Comparison of ENCODE assay signal across 19 cellular contexts in the genomic region with DNA sequence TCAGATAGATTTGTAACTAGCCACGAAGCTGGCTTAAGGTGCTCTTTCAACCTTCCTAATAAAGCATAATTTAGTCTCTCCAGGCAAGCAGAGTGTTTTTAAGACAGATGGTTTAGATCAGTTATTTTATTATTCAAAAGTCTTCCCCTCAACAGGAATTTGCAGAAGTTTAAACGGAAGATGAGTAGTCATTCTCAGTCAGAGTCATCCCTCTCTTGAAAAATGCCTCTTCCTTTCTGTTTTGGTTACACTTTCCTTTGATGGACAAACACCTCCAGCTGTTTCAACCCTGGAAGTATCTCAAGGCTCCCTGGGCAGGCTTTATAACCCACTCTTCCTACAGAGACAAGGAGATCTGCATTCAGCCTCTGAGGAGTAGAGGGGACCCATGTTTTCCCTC.
DNase-seq lines count a peak whose midpoint lies in the region; ATAC-seq lines count a peak whose summit lies in the region.
"Had no signal": no experiment of that assay in that cellular context is flagged by ENCODE, and none has a peak within 500 bp of the region (broad histone marks: within the 10 kb centered on the region; RNA-seq: fewer than 3 reads in every experiment).

No MANE protein-coding gene starts in this region.

- POLR2A ChIA-PET in naive thymus-derived CD4-positive, alpha-beta T cell (lab: Charles Lee) = no interaction called here

- intact Hi-C loops in naive thymus-derived CD4-positive, alpha-beta T cell (cut with micrococcal nuclease) = no loop called here

- no peak overlapping the region for H3K4me3 Mint-ChIP-seq in naive thymus-derived CD4-positive, alpha-beta T cell
- H3K4me3 Mint-ChIP-seq: CD4-positive, alpha-beta memory T cell; GM23338; mesothelial cell of epicardium; type B pancreatic cell had no signal

- no peaks in the 10 kb centered on the region for H3K36me3 ChIP-seq in BLaER1
- H3K36me3 ChIP-seq in naive thymus-derived CD4-positive, alpha-beta T cell (ENCODE audit: control insufficient read depth in 2 of 3, insufficient read depth in 3 of 3, low read length in 3 of 3) = no peaks in the 10 kb centered on the region

- peaks cover 12 to 22% (median 17%) of the 10 kb centered on the region in 5 donors for H3K27me3 Mint-ChIP-seq in naive thymus-derived CD4-positive, alpha-beta T cell
- H3K27me3 Mint-ChIP-seq: type B pancreatic cell had no signal

- H3K27ac Mint-ChIP-seq in naive thymus-derived CD4-positive, alpha-beta T cell = no peak overlapping the region
- H3K27ac Mint-ChIP-seq: CD4-positive, alpha-beta memory T cell; GM23338; mesothelial cell of epicardium; type B pancreatic cell had no signal

- CTCF ChIA-PET in naive thymus-derived CD4-positive, alpha-beta T cell (lab: Charles Lee) = no interaction called here

- no peak overlapping the region for H3K9ac ChIP-seq in BLaER1

- peaks cover 35% of the 10 kb centered on the region for H3K4me1 ChIP-seq in BLaER1
- no peaks in the 10 kb centered on the region for H3K4me1 ChIP-seq in naive thymus-derived CD4-positive, alpha-beta T cell (ENCODE audit: control insufficient read depth in 2 of 2, insufficient read depth in 2 of 2, low read length in 2 of 2)

- peak overlapping the region; percentile 62 for H3K4me2 ChIP-seq in BLaER1
- H3K4me2 ChIP-seq: GM23338 had no signal

- H4K20me1 ChIP-seq in BLaER1 = no peaks in the 10 kb centered on the region

- no peaks in the 10 kb centered on the region for H3K27me3 ChIP-seq in BLaER1
- H3K27me3 ChIP-seq in naive thymus-derived CD4-positive, alpha-beta T cell (ENCODE audit: control insufficient read depth in 2 of 2, insufficient read depth in 2 of 2, low read length in 2 of 2) = no peaks in the 10 kb centered on the region

- peaks cover 0 to 2% (median 0%) of the 10 kb centered on the region in 7 donors for H3K4me1 Mint-ChIP-seq in naive thymus-derived CD4-positive, alpha-beta T cell
- H3K4me1 Mint-ChIP-seq: CD4-positive, alpha-beta memory T cell had no signal

- no peak overlapping the region for H3K4me3 ChIP-seq in BLaER1
- H3K4me3 ChIP-seq in naive thymus-derived CD4-positive, alpha-beta T cell (ENCODE audit: low read length) = no peak overlapping the region
- H3K4me3 ChIP-seq: GM23338 had no signal

- H3K9me3 ChIP-seq in BLaER1 = peaks cover 13% of the 10 kb centered on the region
- no peaks in the 10 kb centered on the region for H3K9me3 ChIP-seq in naive thymus-derived CD4-positive, alpha-beta T cell (ENCODE audit: control insufficient read depth in 2 of 3, low read length in 3 of 3)

- H3K9me3 Mint-ChIP-seq in naive thymus-derived CD4-positive, alpha-beta T cell = peaks cover 0 to 2% (median 0%) of the 10 kb centered on the region in 11 donors
- H3K9me3 Mint-ChIP-seq: GM23338 had no signal

- peak; percentile 20 for ATAC-seq in naive thymus-derived CD4-positive, alpha-beta T cell
- ATAC-seq: GM23338 had no signal

- peak; percentile 74 for DNase-seq in HCEC 1CT
- peak; percentile 41 for DNase-seq in brain pericyte (ENCODE audit: low read depth, low spot score)
- no peak for DNase-seq in naive thymus-derived CD4-positive, alpha-beta T cell
- no peak for DNase-seq in NCI-H510A (lab: John Stamatoyannopoulos, UW)
- no peak for DNase-seq in NCI-H2227 (lab: John Stamatoyannopoulos, UW; ENCODE audit: unreplicated experiment)
- DNase-seq in DMS79 (lab: John Stamatoyannopoulos, UW) = no peak
- no peak for DNase-seq in hypothalamus (lab: John Stamatoyannopoulos, UW)
- DNase-seq: activated CD4-positive, alpha-beta T cell treated with anti-CD3 and anti-CD28 coated beads, Interleukin-2, amount 50 U/mL, for 4 hours; aorta; CD4-positive, alpha-beta memory T cell; foreskin melanocyte; NCI-H1417; NCI-H524; stimulated activated CD4-positive, alpha-beta T cell treated with anti-CD3 and anti-CD28 coated beads, Interleukin-1b, Interleukin-23, amount 100 ng/mL, for 48 hours; stimulated activated CD8-positive, alpha-beta memory T cell treated with anti-CD3 and anti-CD28 coated beads, Interleukin-4, amount 100 ng/mL, for 48 hours had no signal

- H3K27ac ChIP-seq in BLaER1 = no peak overlapping the region
- no peak overlapping the region for H3K27ac ChIP-seq in naive thymus-derived CD4-positive, alpha-beta T cell (ENCODE audit: low read depth, low read length)

- H3K36me3 Mint-ChIP-seq in naive thymus-derived CD4-positive, alpha-beta T cell = peaks cover 0 to 3% (median 0%) of the 10 kb centered on the region in 5 donors
- H3K36me3 Mint-ChIP-seq: CD4-positive, alpha-beta memory T cell; type B pancreatic cell had no signal

Comparison
In these comparisons a context has a peak if more than half of its experiments do, and no peak if none do; other contexts are left out.
1. DNase-seq: peak in HCEC 1CT (single experiment) and brain pericyte (single experiment); none in naive thymus-derived CD4-positive, alpha-beta T cell (0 of 9), NCI-H510A (single experiment), NCI-H2227 (single experiment), DMS79 (single experiment) and hypothalamus (0 of 51).